In genomic region chr19:6999938-7000732, GRCh38 we compare ENCODE assay signal across 13 cellular contexts.
"Had no signal": no experiment of that assay in that cellular context is flagged by ENCODE, and none has a peak within 500 bp of the region (broad histone marks: within the 10 kb centered on the region; RNA-seq: fewer than 3 reads in every experiment).

No MANE protein-coding gene starts in this region.

- H3K27ac ChIP-seq: hepatocyte, WERI-Rb-1 had no signal

- DNase-seq: activated CD4-positive, alpha-beta T cell treated with anti-CD3 and anti-CD28 coated beads for 4 hours; activated CD8-positive, alpha-beta memory T cell treated with anti-CD3 and anti-CD28 coated beads for 24 hours; activated naive CD4-positive, alpha-beta T cell treated with anti-CD3 and anti-CD28 coated beads for 36 hours; adrenal gland; cortex of kidney; effector memory CD4-positive, alpha-beta T cell; kidney glomerular epithelial cell; stimulated activated CD4-positive, alpha-beta T cell treated with anti-CD3 and anti-CD28 coated beads, Interleukin-2, amount 100 ng/mL, for 48 hours; stimulated activated naive CD4-positive, alpha-beta T cell treated with Interleukin-2 at 50 U/mL for 16 hours; T-helper 9 cell; WERI-Rb-1 had no signal

- H3K27ac Mint-ChIP-seq: activated naive CD4-positive, alpha-beta T cell treated with anti-CD3 and anti-CD28 coated beads for 36 hours; memory B cell had no signal

- H3K36me3 Mint-ChIP-seq: memory B cell had no signal

- H3K4me3 Mint-ChIP-seq: activated naive CD4-positive, alpha-beta T cell treated with anti-CD3 and anti-CD28 coated beads for 36 hours; memory B cell had no signal
